1 cellular context compared by ENCODE assay signal in genomic region chr13:21071015-21071414, GRCh38.
TF ChIP-seq lines count a peak whose summit lies in the region.

No MANE protein-coding gene starts in this region.

TF ChIP-seq in SK-N-SH, 30 proteins besides CTCF, POLR2A, EP300 and RAD21 (continued from another document):
- TF ChIP-seq FOXM1 (IDR thresholded peaks at IDR 0.05; ENCODE audit: low read depth) = peak; percentile 57; the same call in 1 of the 2 replicates
- TF ChIP-seq SMC3 (IDR thresholded peaks at IDR 0.05; ENCODE audit: low read depth, low read length) = no peak
- peak; percentile 84 for TF ChIP-seq JUND (IDR thresholded peaks at IDR 0.05)
- TF ChIP-seq NFIC (IDR thresholded peaks at IDR 0.05; ENCODE audit: borderline replicate concordance) = peak; percentile 96
- TF ChIP-seq USF2 (IDR thresholded peaks at IDR 0.05; ENCODE audit: borderline replicate concordance, low read depth, low read length) = no peak
- peak; percentile 37; the same call in 1 of the 2 replicates for TF ChIP-seq YY1 (IDR thresholded peaks at IDR 0.05; ENCODE audit: low read depth)
- no peak for TF ChIP-seq IRF3 (IDR thresholded peaks at IDR 0.05; ENCODE audit: low read depth, low read length)
- no peak for TF ChIP-seq GATA2 (CRISPR knock-in tag; IDR thresholded peaks at IDR 0.05)
- TF ChIP-seq TEAD4 (IDR thresholded peaks at IDR 0.05; ENCODE audit: borderline replicate concordance, insufficient read depth) = peak; percentile 77
- TF ChIP-seq RXRA (IDR thresholded peaks at IDR 0.05; ENCODE audit: borderline replicate concordance, low read depth) = peak; percentile 63; the same call in 1 of the 2 replicates
- no peak for TF ChIP-seq RCOR1 (IDR thresholded peaks at IDR 0.05; ENCODE audit: low read length)
- TF ChIP-seq FOXJ3 (CRISPR knock-in tag; IDR thresholded peaks at IDR 0.05) = no peak
- TF ChIP-seq SIN3A (IDR thresholded peaks at IDR 0.05; ENCODE audit: borderline replicate concordance, low read depth, low read length) = no peak
- peak; percentile 88 for TF ChIP-seq TCF12 (IDR thresholded peaks at IDR 0.05)
